In genomic region chr22:30968924-30969531, GRCh38 we compare ENCODE assay signal across 8 cellular contexts. TPM values are rescaled to one million over a fixed set of nuclear protein-coding genes. Genes with fewer than 3 reads are reported as not detected.
DNase-seq lines count a peak whose midpoint lies in the region; ATAC-seq and TF ChIP-seq lines count a peak whose summit lies in the region.

Gene TUG1, plus strand, starts transcription at chr22:30969265.

- CTCF ChIA-PET in activated CD4-positive, alpha-beta T cell treated with anti-CD3 and anti-CD28 coated beads for 36 hours (lab: Charles Lee): interaction anchor here (0.7 to 3.5 kb wide), 4 partner anchors 10 to 139 kb away, joined by 4 to 11 read pairs (median 8); partner anchors contain the start of gene SELENOM

- ATAC-seq in HG03439 (IDR thresholded peaks at IDR 0.05; ENCODE audit: unreplicated experiment): peak; percentile 97
- peak; percentile 93 for ATAC-seq in activated CD4-positive, alpha-beta T cell treated with anti-CD3 and anti-CD28 coated beads for 36 hours

- H3K36me3 ChIP-seq in kidney epithelial cell (ENCODE audit: control insufficient read depth, insufficient read depth, low read length): no peaks in the 10 kb centered on the region

- no peaks in the 10 kb centered on the region for H3K27me3 ChIP-seq in kidney epithelial cell (ENCODE audit: control insufficient read depth, insufficient read depth, low read length)

- H3K4me3 Mint-ChIP-seq in activated CD4-positive, alpha-beta T cell treated with anti-CD3 and anti-CD28 coated beads for 36 hours: peak within 1 kb of the TSS; percentile 90

- TF ChIP-seq POLR2A in GM19193 (IDR thresholded peaks at IDR 0.05; ENCODE audit: extremely low read depth, insufficient read depth, insufficient read length): peak; percentile 83

- POLR2A ChIA-PET in activated CD4-positive, alpha-beta T cell treated with anti-CD3 and anti-CD28 coated beads for 36 hours (lab: Charles Lee): interaction anchor here (0.5 to 3.1 kb wide), 10 partner anchors 7 to 545 kb away, joined by 3 to 10 read pairs (median 3); partner anchors contain the start of genes PATZ1, PIK3IP1 and SELENOM

- peak within 1 kb of the TSS; percentile 83 for H3K4me3 ChIP-seq in choroid plexus epithelial cell (ENCODE audit: low read depth, low read length)
- peak within 1 kb of the TSS; percentile 80 for H3K4me3 ChIP-seq in kidney epithelial cell (ENCODE audit: low read depth, low read length)

- TF ChIP-seq CTCF in choroid plexus epithelial cell (conservative IDR thresholded peaks at IDR 0.05; ENCODE audit: low read depth, low read length) (no peak), kidney epithelial cell (IDR thresholded peaks at IDR 0.05; ENCODE audit: insufficient read depth, low read length, poor library complexity, severe bottlenecking) (no peak)

- H3K36me3 Mint-ChIP-seq in activated CD4-positive, alpha-beta T cell treated with anti-CD3 and anti-CD28 coated beads for 36 hours (ENCODE audit: low read depth): peaks cover 83% of the 10 kb centered on the region

- peak within 1 kb of the TSS; percentile 95 for H3K27ac Mint-ChIP-seq in activated CD4-positive, alpha-beta T cell treated with anti-CD3 and anti-CD28 coated beads for 36 hours

- H3K27me3 Mint-ChIP-seq in activated CD4-positive, alpha-beta T cell treated with anti-CD3 and anti-CD28 coated beads for 36 hours: no peaks in the 10 kb centered on the region

- H3K4me1 Mint-ChIP-seq in activated CD4-positive, alpha-beta T cell treated with anti-CD3 and anti-CD28 coated beads for 36 hours: peaks cover 51% of the 10 kb centered on the region

- intact Hi-C loops in activated CD4-positive, alpha-beta T cell treated with anti-CD3 and anti-CD28 coated beads for 36 hours (cut with DNase I, micrococcal nuclease): loop anchor here (1.0 to 5.0 kb wide), 19 partner anchors 48 to 1367 kb away; partner anchors contain the start of genes DRG1 (in 2 of the 2), EIF4ENIF1 (in 1 of the 2), LIMK2 (in 1 of the 2) and NF2 (in 1 of the 2)

- H3K9me3 Mint-ChIP-seq in activated CD4-positive, alpha-beta T cell treated with anti-CD3 and anti-CD28 coated beads for 36 hours (ENCODE audit: low read depth): peaks cover 31% of the 10 kb centered on the region

- peak; percentile 99 for DNase-seq in AG20443 (ENCODE audit: low spot score)
- DNase-seq in NCI-H510A treated with DMSO at 0.1 percent for 48 hours (lab: John Stamatoyannopoulos, UW): peak; percentile 90
- DNase-seq in activated CD4-positive, alpha-beta T cell treated with anti-CD3 and anti-CD28 coated beads for 36 hours: peak; percentile 99
- peak; percentile 99 for DNase-seq in choroid plexus epithelial cell (ENCODE audit: low read depth)
- peak; percentile 92 for DNase-seq in kidney epithelial cell (ENCODE audit: low read depth)
- peak; percentile 97 for DNase-seq in stimulated activated CD4-positive, alpha-beta T cell treated with anti-CD3 and anti-CD28 coated beads, Interleukin-15, amount 100 ng/mL, for 48 hours (ENCODE audit: low read depth in 2 of 2)

RNA-seq across cellular contexts. Expression of gene TUG1, which starts in this region (rescaled TPM):
- 10 to 100 TPM; 46.8 to 56.4 TPM for total RNA-seq in activated CD4-positive, alpha-beta T cell treated with anti-CD3 and anti-CD28 coated beads for 36 hours
- total RNA-seq in kidney epithelial cell: 68.7 and 72.5 TPM in 2 replicates

Comparison
In these comparisons a context has a peak if more than half of its experiments do, and no peak if none do; other contexts are left out.
1. Peak in every context shown above with its lines: DNase-seq, ATAC-seq and H3K4me3 ChIP-seq.